Comparison of ENCODE assay signal across 8 cellular contexts in genomic region chr20:63273635-63274380, GRCh38. TPM values are rescaled to one million over a fixed set of nuclear protein-coding genes. Genes with fewer than 3 reads are reported as not detected.
DNase-seq lines count a peak whose midpoint lies in the region; ATAC-seq and TF ChIP-seq lines count a peak whose summit lies in the region.

No MANE protein-coding gene starts in this region.

- intact Hi-C loops in activated T-helper 2 cell treated with anti-CD3 and anti-CD28 coated beads, Interferon-gamma antibody, Interleukin-2, Interleukin-4, amounts not matched to agents 10 μg/mL and 5 μg/mL and 100 μg/mL, durations not matched to agents 14 hours and 24 hours and 36 hours (cut with micrococcal nuclease), result no loop called here

- peak overlapping the region; percentile 89 for H3K27ac Mint-ChIP-seq in activated T-helper 2 cell treated with anti-CD3 and anti-CD28 coated beads, Interferon-gamma antibody, Interleukin-2, Interleukin-4, amounts not matched to agents 10 μg/mL and 5 μg/mL and 100 μg/mL, durations not matched to agents 14 hours and 24 hours and 36 hours

- POLR2A ChIA-PET in GM10248 (lab: Yijun Ruan, JAX), result no interaction called here

- ATAC-seq in HG02571 (IDR thresholded peaks at IDR 0.05; ENCODE audit: unreplicated experiment) (no peak), HG02798 (IDR thresholded peaks at IDR 0.05; ENCODE audit: poor library complexity, unreplicated experiment) (no peak)

- CTCF ChIA-PET in GM10248 (lab: Yijun Ruan, JAX), result interaction anchor here (2.6 kb wide), 1 partner anchor 50 kb away, joined by 15 read pairs; no protein-coding TSS in a partner anchor

- H3K27me3 ChIP-seq in HAP-1 (ENCODE audit: low read depth), result no peaks in the 10 kb centered on the region
- H3K27me3 ChIP-seq in iPS-20b (ENCODE audit: insufficient read depth, low read length), result no peaks in the 10 kb centered on the region
- H3K27me3 ChIP-seq in subcutaneous abdominal adipose tissue (ENCODE audit: control insufficient read depth in 5 of 5, insufficient read depth in 4 of 5, low read length in 5 of 5), result peaks cover 0 to 3% (median 2%) of the 10 kb centered on the region in 5 donors

- peak overlapping the region; percentile 91 for H3K4me3 Mint-ChIP-seq in activated T-helper 2 cell treated with anti-CD3 and anti-CD28 coated beads, Interferon-gamma antibody, Interleukin-2, Interleukin-4, amounts not matched to agents 10 μg/mL and 5 μg/mL and 100 μg/mL, durations not matched to agents 14 hours and 24 hours and 36 hours (ENCODE audit: low read depth)

- H3K27me3 Mint-ChIP-seq in activated T-helper 2 cell treated with anti-CD3 and anti-CD28 coated beads, Interferon-gamma antibody, Interleukin-2, Interleukin-4, amounts not matched to agents 10 μg/mL and 5 μg/mL and 100 μg/mL, durations not matched to agents 14 hours and 24 hours and 36 hours (ENCODE audit: low read depth), result peaks cover 4% of the 10 kb centered on the region

- DNase-seq in A172 (ENCODE audit: low spot score) (peak; percentile 88), HAP-1 (ENCODE audit: low spot score in 2 of 2) (peak in 1 of 2 experiments; percentile 48), GM10248 (ENCODE audit: extremely low spot score) (no peak)
- DNase-seq in activated T-helper 2 cell treated with anti-CD3 and anti-CD28 coated beads, Interferon-gamma antibody, Interleukin-2, Interleukin-4, amounts not matched to agents 10 μg/mL and 5 μg/mL and 100 μg/mL, durations not matched to agents 14 hours and 24 hours and 36 hours (ENCODE audit: low spot score), result no peak

- H3K9me3 ChIP-seq in HAP-1, result no peaks in the 10 kb centered on the region
- no peaks in the 10 kb centered on the region for H3K9me3 ChIP-seq in iPS-20b (ENCODE audit: insufficient read depth, low read depth, low read length)
- no peaks in the 10 kb centered on the region for H3K9me3 ChIP-seq in subcutaneous abdominal adipose tissue (ENCODE audit: control insufficient read depth in 5 of 5, low read length in 5 of 5)

- no peaks in the 10 kb centered on the region for H3K9me3 Mint-ChIP-seq in activated T-helper 2 cell treated with anti-CD3 and anti-CD28 coated beads, Interferon-gamma antibody, Interleukin-2, Interleukin-4, amounts not matched to agents 10 μg/mL and 5 μg/mL and 100 μg/mL, durations not matched to agents 14 hours and 24 hours and 36 hours

- H3K9ac ChIP-seq in iPS-20b (ENCODE audit: low read depth, low read length), result peak overlapping the region; percentile 87; the same call in 1 of the 2 replicates
- peak overlapping the region; percentile 20 to 88 (median 83) for H3K9ac ChIP-seq in subcutaneous abdominal adipose tissue (ENCODE audit: low read length in 5 of 5)

- H3K36me3 ChIP-seq in HAP-1 (replicated peaks), result peaks cover 27% of the 10 kb centered on the region
- H3K36me3 ChIP-seq in iPS-20b (ENCODE audit: insufficient read depth, low read depth, low read length), result peaks cover 28% of the 10 kb centered on the region
- peaks cover 0 to 31% (median 30%) of the 10 kb centered on the region in 5 donors for H3K36me3 ChIP-seq in subcutaneous abdominal adipose tissue (ENCODE audit: control insufficient read depth in 5 of 5, insufficient read depth in 5 of 5, low read length in 5 of 5)

- H3K4me3 ChIP-seq in HAP-1, result peak overlapping the region; percentile 69
- H3K4me3 ChIP-seq in iPS-20b (ENCODE audit: low read length), result peak overlapping the region; percentile 94
- H3K4me3 ChIP-seq in subcutaneous abdominal adipose tissue (ENCODE audit: low read depth in 1 of 5, low read length in 5 of 5), result peak overlapping the region; percentile 65 to 82 (median 77)

- H3K4me1 ChIP-seq in HAP-1, result peaks cover 4% of the 10 kb centered on the region; the same call in 1 of the 2 replicates
- peaks cover 7% of the 10 kb centered on the region for H3K4me1 ChIP-seq in iPS-20b (ENCODE audit: insufficient read depth, low read length)
- H3K4me1 ChIP-seq in subcutaneous abdominal adipose tissue (ENCODE audit: control insufficient read depth in 5 of 5, insufficient read depth in 5 of 5, low read length in 5 of 5), result peaks cover 12 to 25% (median 21%) of the 10 kb centered on the region in 5 donors

- peaks cover 19% of the 10 kb centered on the region for H3K36me3 Mint-ChIP-seq in activated T-helper 2 cell treated with anti-CD3 and anti-CD28 coated beads, Interferon-gamma antibody, Interleukin-2, Interleukin-4, amounts not matched to agents 10 μg/mL and 5 μg/mL and 100 μg/mL, durations not matched to agents 14 hours and 24 hours and 36 hours (ENCODE audit: low read depth)

- TF ChIP-seq CTCF in GM10248 (IDR thresholded peaks at IDR 0.05; ENCODE audit: control extremely low read depth, extremely low read depth, low read depth, missing control alignments), result no peak

- in situ Hi-C loops in HAP-1 (cut with MboI; ENCODE audit: low sequenced_read_pairs), result no loop called here

- H3K4me1 Mint-ChIP-seq in activated T-helper 2 cell treated with anti-CD3 and anti-CD28 coated beads, Interferon-gamma antibody, Interleukin-2, Interleukin-4, amounts not matched to agents 10 μg/mL and 5 μg/mL and 100 μg/mL, durations not matched to agents 14 hours and 24 hours and 36 hours (ENCODE audit: low read depth), result peaks cover 13% of the 10 kb centered on the region

- H3K27ac ChIP-seq in iPS-20b (ENCODE audit: low read length) (no peak overlapping the region), subcutaneous abdominal adipose tissue (ENCODE audit: low read depth, low read length) (no peak overlapping the region)

RNA-seq across cellular contexts. Expression of gene ARFGAP1, which starts 1.2 kb away (rescaled TPM):
- 64.4 and 65.8 TPM in 2 replicates for total RNA-seq in A172 (2014; rRNA removed; shearing (Covaris generic))
- 93.8 and 94.4 TPM in 2 replicates for total RNA-seq in activated T-helper 2 cell treated with anti-CD3 and anti-CD28 coated beads, Interferon-gamma antibody, Interleukin-2, Interleukin-4, amounts not matched to agents 10 μg/mL and 5 μg/mL and 100 μg/mL, durations not matched to agents 14 hours and 24 hours and 36 hours

RNA-seq across cellular contexts. Expression of gene COL20A1, which starts 19.2 kb away (rescaled TPM):
- 0.36 TPM in 1 of 2 replicates, not detected in the other for total RNA-seq in A172 (2014; rRNA removed; shearing (Covaris generic))
- total RNA-seq in activated T-helper 2 cell treated with anti-CD3 and anti-CD28 coated beads, Interferon-gamma antibody, Interleukin-2, Interleukin-4, amounts not matched to agents 10 μg/mL and 5 μg/mL and 100 μg/mL, durations not matched to agents 14 hours and 24 hours and 36 hours, result not detected in 2 replicates

RNA-seq across cellular contexts. Expression of gene NKAIN4, which starts 19.5 kb away (rescaled TPM):
- not detected in 2 replicates for total RNA-seq in A172 (2014; rRNA removed; shearing (Covaris generic))
- total RNA-seq in activated T-helper 2 cell treated with anti-CD3 and anti-CD28 coated beads, Interferon-gamma antibody, Interleukin-2, Interleukin-4, amounts not matched to agents 10 μg/mL and 5 μg/mL and 100 μg/mL, durations not matched to agents 14 hours and 24 hours and 36 hours, result not detected in 2 replicates

RNA-seq across cellular contexts. Expression of gene BIRC7, which starts 38.1 kb away (rescaled TPM):
- 0.19 TPM in 1 of 2 replicates, not detected in the other for total RNA-seq in A172 (2014; rRNA removed; shearing (Covaris generic))
- not detected in 2 replicates for total RNA-seq in activated T-helper 2 cell treated with anti-CD3 and anti-CD28 coated beads, Interferon-gamma antibody, Interleukin-2, Interleukin-4, amounts not matched to agents 10 μg/mL and 5 μg/mL and 100 μg/mL, durations not matched to agents 14 hours and 24 hours and 36 hours

RNA-seq across cellular contexts. Expression of gene YTHDF1, which starts 57.9 kb away (rescaled TPM):
- 21.7 and 27.0 TPM in 2 replicates for total RNA-seq in A172 (2014; rRNA removed; shearing (Covaris generic))
- 43.7 and 44.7 TPM in 2 replicates for total RNA-seq in activated T-helper 2 cell treated with anti-CD3 and anti-CD28 coated beads, Interferon-gamma antibody, Interleukin-2, Interleukin-4, amounts not matched to agents 10 μg/mL and 5 μg/mL and 100 μg/mL, durations not matched to agents 14 hours and 24 hours and 36 hours
